ENCODE assay signal across 15 cellular contexts in genomic region chr1:78153092-78153736, GRCh38.
A peak's percentile ranks its signal among the peaks of the same experiment; 100 is the strongest.
DNase-seq lines count a peak whose midpoint lies in the region; ATAC-seq, FAIRE-seq and TF ChIP-seq lines count a peak whose summit lies in the region.
"Had no signal": no experiment of that assay in that cellular context is flagged by ENCODE, and none has a peak within 500 bp of the region (broad histone marks: within the 10 kb centered on the region; RNA-seq: fewer than 3 reads in every experiment).

No MANE protein-coding gene starts in this region.

- POLR2A ChIA-PET in GM12878 (lab: Charles Lee) = no interaction called here
- POLR2A ChIA-PET in HepG2 (lab: Yijun Ruan, JAX) = no interaction called here

- peak overlapping the region; percentile 29; the same call in 1 of the 2 replicates for H3K4me2 ChIP-seq in KMS-11
- no peak overlapping the region for H3K4me2 ChIP-seq in GM12878 (ENCODE audit: control insufficient read depth, insufficient read depth)
- H3K4me2 ChIP-seq in HepG2 (ENCODE audit: low read depth, low read length) = no peak overlapping the region

- intact Hi-C loops in GM12878 (cut with micrococcal nuclease; ENCODE audit: unreplicated experiment) (no loop called here), HepG2 (cut with micrococcal nuclease; ENCODE audit: unreplicated experiment) (no loop called here)

- TF ChIP-seq RAD21 in GM12878 (IDR thresholded peaks at IDR 0.05; ENCODE audit: insufficient read depth, low read depth, low read length) (no peak), HepG2 (CRISPR knock-in tag; IDR thresholded peaks at IDR 0.05) (no peak)

- no peak overlapping the region for H3K9ac ChIP-seq in KMS-11
- H3K9ac ChIP-seq in GM12878 (ENCODE audit: control insufficient read depth, insufficient read depth, low read length) = no peak overlapping the region
- no peak overlapping the region for H3K9ac ChIP-seq in HepG2 (ENCODE audit: insufficient read depth, low read depth, low read length)

- H3K4me1 ChIP-seq in KMS-11 (ENCODE audit: low read depth, poor library complexity, severe bottlenecking) (peaks cover 69% of the 10 kb centered on the region), GM12878 (ENCODE audit: control insufficient read depth, insufficient read depth, low read length) (no peaks in the 10 kb centered on the region), HepG2 (ENCODE audit: insufficient read depth, low read length) (no peaks in the 10 kb centered on the region)
- H3K4me1 ChIP-seq: HAP-1 had no signal

- CTCF ChIA-PET in GM12878 (lab: Yijun Ruan, JAX) (interaction anchor here (2.6 kb wide), 1 partner anchor 8 kb away, joined by 9 read pairs; no protein-coding TSS in a partner anchor), HepG2 (lab: Yijun Ruan, JAX; ENCODE audit: low intra/inter-chr PET ratio, low total read pairs) (no interaction called here)

- H2AFZ ChIP-seq in KMS-11 (ENCODE audit: low read depth) (no peak overlapping the region; the same call in 1 of the 2 replicates), GM12878 (ENCODE audit: control insufficient read depth, low read depth, low read length) (no peak overlapping the region), HepG2 (ENCODE audit: low read length) (no peak overlapping the region)

- H3K4me3 ChIP-seq in KMS-11 (IDR thresholded peaks at IDR 0.05; ENCODE audit: insufficient read depth, low read depth, low read length) (no peak overlapping the region), GM12878 (no peak overlapping the region), HepG2 (replicated peaks in 1 of 3; ENCODE audit: insufficient read depth in 1 of 3, low read depth in 2 of 3, low read length in 3 of 3) (no peak overlapping the region)
- H3K4me3 ChIP-seq: HAP-1 had no signal

- no peak for TF ChIP-seq POLR2A in GM12878 (IDR thresholded peaks at IDR 0.05; ENCODE audit: low read depth, low read length)
- no peak for TF ChIP-seq POLR2A in HepG2 (IDR thresholded peaks at IDR 0.05; ENCODE audit: insufficient read depth in 1 of 2, low read depth in 2 of 2, low read length in 2 of 2)

- no peak for TF ChIP-seq EP300 in GM12878 (IDR thresholded peaks at IDR 0.05; ENCODE audit: borderline replicate concordance in 1 of 2, control insufficient read depth in 1 of 2, low read depth in 2 of 2, low read length in 2 of 2)
- TF ChIP-seq EP300 in HepG2 (IDR thresholded peaks at IDR 0.05; ENCODE audit: low read depth in 2 of 2, low read length in 2 of 2) = no peak
- no peak for TF ChIP-seq EP300 in HepG2 (CRISPR knock-in tag; IDR thresholded peaks at IDR 0.05; ENCODE audit: borderline replicate concordance)

- WGBS in GM12878 (ENCODE audit: insufficient coverage, insufficient replicate concordance, low lambda C conversion rate, missing lambda C conversion rate) = 46% methylated on average over 4 of the region's 4 CpGs
- 91% methylated on average over 2 of the region's 4 CpGs for WGBS in HepG2 (ENCODE audit: low lambda C conversion rate)

- in situ Hi-C loops in GM12878 (cut with MboI) = no loop called here
- in situ Hi-C loops in HepG2 (cut with HindIII; ENCODE audit: extremely low pct_ligation_motif_present, low pct_unique_long_range_greater_than_20kb) = no loop called here

- H3K27me3 ChIP-seq in KMS-11 (ENCODE audit: insufficient read depth, low read depth) = no peaks in the 10 kb centered on the region
- H3K27me3 ChIP-seq in GM12878 (replicated peaks in 1 of 2; ENCODE audit: control insufficient read depth in 2 of 2, insufficient read depth in 2 of 2, low read length in 1 of 2) = no peaks in the 10 kb centered on the region
- H3K27me3 ChIP-seq in HepG2 (ENCODE audit: control insufficient read depth in 1 of 2, insufficient read depth in 2 of 2, low read length in 2 of 2) = no peaks in the 10 kb centered on the region

- no peak for TF ChIP-seq CTCF in KMS-11 (conservative IDR thresholded peaks at IDR 0.05; ENCODE audit: low read depth, low read length)
- no peak for TF ChIP-seq CTCF in GM12878 (IDR thresholded peaks at IDR 0.05 in 2 of 3, conservative IDR thresholded peaks at IDR 0.05 in 1 of 3; ENCODE audit: control insufficient read depth in 2 of 3, extremely low read depth in 1 of 3, insufficient read depth in 1 of 3, low read depth in 3 of 3, low read length in 3 of 3)
- TF ChIP-seq CTCF in HepG2 (CRISPR knock-in tag; IDR thresholded peaks at IDR 0.05) = no peak

- FAIRE-seq in GM12878 (lab: Jason Lieb, UNC) = no peak
- FAIRE-seq in HepG2 (lab: Jason Lieb, UNC) = no peak
- no peak for FAIRE-seq in frontal cortex (lab: Jason Lieb, UNC)
- FAIRE-seq: GM19239, H1, HTR-8/SVneo had no signal

- SMC1A ChIA-PET in GM12878 (lab: Charles Lee; ENCODE audit: uncharacterized antibody, unreplicated experiment) = interaction anchor here (0.5 kb wide), 1 partner anchor 68 kb away, joined by 4 read pairs; no protein-coding TSS in a partner anchor

- H3K9me3 ChIP-seq in GM12878 (replicated peaks; ENCODE audit: control insufficient read depth, insufficient read depth, low read length) (no peaks in the 10 kb centered on the region), HepG2 (ENCODE audit: low read length) (no peaks in the 10 kb centered on the region)
- H3K9me3 ChIP-seq: HAP-1 had no signal

- RAD21 ChIA-PET in GM12878 (lab: Charles Lee; ENCODE audit: unreplicated experiment) = no interaction called here

- DNase-seq in GM12878 (ENCODE audit: low read depth, low spot score) = no peak
- DNase-seq in HepG2 (ENCODE audit: low spot score) = no peak
- DNase-seq in stromal cell of bone marrow (ENCODE audit: low read depth) = peak; percentile 35
- no peak for DNase-seq in frontal cortex (ENCODE audit: low spot score in 2 of 2)
- DNase-seq in retina = no peak
- no peak for DNase-seq in EL
- DNase-seq: ACHN; C1 segment of cervical spinal cord; CD4-positive, alpha-beta T cell; DMS79 had no signal

- peak; percentile 34; the same call in 1 of the 3 replicates for ATAC-seq in GM12878
- ATAC-seq in HepG2 = peak; percentile 31; the same call in 1 of the 3 replicates

- no peaks in the 10 kb centered on the region for H3K36me3 ChIP-seq in KMS-11 (ENCODE audit: insufficient read depth)
- H3K36me3 ChIP-seq in GM12878 (ENCODE audit: control insufficient read depth in 2 of 2, insufficient read depth in 2 of 2, low read length in 1 of 2) = no peaks in the 10 kb centered on the region
- no peaks in the 10 kb centered on the region; a peak in 1 of 5 replicates for H3K36me3 ChIP-seq in HepG2 (replicated peaks in 1 of 2; ENCODE audit: control insufficient read depth in 1 of 2, insufficient read depth in 2 of 2, low read length in 2 of 2)
- H3K36me3 ChIP-seq: HAP-1 had no signal

- H4K20me1 ChIP-seq in KMS-11 (ENCODE audit: insufficient read depth) = no peaks in the 10 kb centered on the region
- H4K20me1 ChIP-seq in GM12878 (ENCODE audit: control insufficient read depth, insufficient read depth) = no peaks in the 10 kb centered on the region
- no peaks in the 10 kb centered on the region for H4K20me1 ChIP-seq in HepG2 (ENCODE audit: insufficient read depth, low read length)

- H3K27ac ChIP-seq in KMS-11 (peak overlapping the region; percentile 54), GM12878 (ENCODE audit: control insufficient read depth, insufficient read depth) (no peak overlapping the region), HepG2 (ENCODE audit: extremely low read length, insufficient read depth, low read length) (no peak overlapping the region)

- BruUV-seq in GM12878 (replicated peaks; lab: Mats Ljungman, UMichigan) = no TSS peak
- no TSS peak for BruUV-seq in HepG2 (replicated peaks; lab: Mats Ljungman, UMichigan)

- H3K79me2 ChIP-seq in KMS-11 (ENCODE audit: insufficient read depth, low read depth) (no peaks in the 10 kb centered on the region), GM12878 (ENCODE audit: control insufficient read depth, insufficient read depth, low read length) (no peaks in the 10 kb centered on the region), HepG2 (ENCODE audit: insufficient read depth, low read length) (no peaks in the 10 kb centered on the region)

TF ChIP-seq in GM12878, 131 proteins besides CTCF, POLR2A, EP300 and RAD21 (continues in another document):
- TF ChIP-seq JUNB (IDR thresholded peaks at IDR 0.05) (no peak), NR2C1 (IDR thresholded peaks at IDR 0.05) (no peak)

TF ChIP-seq in HepG2, 621 proteins besides CTCF, POLR2A, EP300 and RAD21:
- TF ChIP-seq ZMYM2 (CRISPR knock-in tag; IDR thresholded peaks at IDR 0.05) = no peak
- no peak for TF ChIP-seq MAX (IDR thresholded peaks at IDR 0.05)
- no peak for TF ChIP-seq POLR2AphosphoS5 (IDR thresholded peaks at IDR 0.05; ENCODE audit: low read depth, low read length)
- no peak for TF ChIP-seq ZNF274 (CRISPR knock-in tag; IDR thresholded peaks at IDR 0.05)
- no peak for TF ChIP-seq POGK (CRISPR knock-in tag; conservative IDR thresholded peaks at IDR 0.05)
